Comparison of ENCODE assay signal across 22 cellular contexts in the genomic region with DNA sequence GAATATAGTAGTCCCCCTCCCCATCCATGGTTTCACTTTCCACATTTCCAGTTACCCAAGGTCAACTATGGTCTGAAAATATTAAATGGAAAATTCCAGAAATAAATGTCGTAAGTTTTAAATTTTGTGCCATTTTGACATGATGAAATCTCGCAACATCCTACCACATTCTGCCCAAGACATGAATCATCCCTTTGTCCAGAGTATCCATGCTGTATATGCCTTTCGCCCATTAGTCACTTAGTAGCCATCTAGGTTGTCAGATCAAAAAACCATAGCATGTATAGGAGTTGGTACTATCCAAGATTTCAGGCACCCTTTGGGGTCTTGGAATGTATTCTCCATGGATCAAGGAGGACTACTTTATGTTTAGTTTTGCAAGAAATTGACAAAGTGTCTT. TPM values are rescaled to one million over a fixed set of nuclear protein-coding genes. Genes with fewer than 3 reads are reported as not detected.
"Had no signal": no experiment of that assay in that cellular context is flagged by ENCODE, and none has a peak within 500 bp of the region (broad histone marks: within the 10 kb centered on the region; RNA-seq: fewer than 3 reads in every experiment).

No MANE protein-coding gene starts in this region.

- H3K27ac ChIP-seq: coronary artery, gastrocnemius medialis, heart right ventricle, left ventricle myocardium inferior, lower lobe of right lung, neural progenitor cell, pancreas had no signal

- DNase-seq: effector CD4-positive, alpha-beta T cell; endodermal cell; gastrocnemius medialis; heart right ventricle; kidney; left cardiac atrium; left ventricle myocardium inferior; lower lobe of right lung; mesenchymal stem cell; midbrain; nucleus accumbens; pancreas; right cardiac atrium; stimulated activated CD4-positive, alpha-beta T cell treated with anti-CD3 and anti-CD28 coated beads, Interleukin-2, amount 100 ng/mL, for 48 hours; stimulated activated naive CD4-positive, alpha-beta T cell treated with Interleukin-2 at 50 U/mL for 16 hours; trophoblast cell had no signal

- H3K9me3 Mint-ChIP-seq: natural killer cell treated with Interleukin-12 subunit alpha and Interleukin-12 subunit beta and Interleukin-15 and Interleukin-18, amount 100 ng/mL, for 72 hours had no signal

- H3K4me2 ChIP-seq: neural progenitor cell, smooth muscle cell had no signal

- H3K9me3 ChIP-seq: gastrocnemius medialis, lower lobe of right lung, pancreas had no signal

- H3K27ac Mint-ChIP-seq: endodermal cell; natural killer cell treated with Interleukin-12 subunit alpha and Interleukin-12 subunit beta and Interleukin-15 and Interleukin-18, amount 100 ng/mL, for 72 hours; neural progenitor cell; progenitor cell of endocrine pancreas had no signal

- H3K4me1 ChIP-seq: lower lobe of right lung, neural progenitor cell, pancreas had no signal

- H3K4me1 Mint-ChIP-seq: endodermal cell, neural progenitor cell had no signal

- H2AFZ ChIP-seq: neural progenitor cell had no signal

- H3K4me3 Mint-ChIP-seq: endodermal cell; natural killer cell treated with Interleukin-12 subunit alpha and Interleukin-12 subunit beta and Interleukin-15 and Interleukin-18, amount 100 ng/mL, for 72 hours; neural progenitor cell had no signal

- H3K36me3 ChIP-seq: gastrocnemius medialis, heart right ventricle, left ventricle myocardium inferior, lower lobe of right lung, neural progenitor cell, pancreas had no signal

- ATAC-seq: esophagus mucosa; gastrocnemius medialis; heart right ventricle; left cardiac atrium; lower lobe of right lung; natural killer cell treated with Interleukin-12 subunit alpha and Interleukin-12 subunit beta and Interleukin-15 and Interleukin-18, amount 100 ng/mL, for 72 hours; pancreas; right cardiac atrium had no signal

- H3K4me3 ChIP-seq: coronary artery, gastrocnemius medialis, heart right ventricle, left ventricle myocardium inferior, lower lobe of right lung, neural progenitor cell, pancreas, smooth muscle cell had no signal

- H3K27me3 Mint-ChIP-seq: progenitor cell of endocrine pancreas had no signal

- H3K36me3 Mint-ChIP-seq: natural killer cell treated with Interleukin-12 subunit alpha and Interleukin-12 subunit beta and Interleukin-15 and Interleukin-18, amount 100 ng/mL, for 72 hours; neural progenitor cell had no signal

- H3K27me3 ChIP-seq: gastrocnemius medialis, heart right ventricle, neural progenitor cell had no signal

RNA-seq across cellular contexts. Expression of gene PRRG1, which starts 8.3 kb away (rescaled TPM):
- total RNA-seq: natural killer cell treated with Interleukin-12 subunit alpha and Interleukin-12 subunit beta and Interleukin-15 and Interleukin-18, amount 100 ng/mL, for 72 hours had no signal
